ENCODE assay signal across 1 cellular context in genomic region chr1:201848230-201848629, GRCh38.
A peak's percentile ranks its signal among the peaks of the same experiment; 100 is the strongest.
TF ChIP-seq lines count a peak whose summit lies in the region.

No MANE protein-coding gene starts in this region.

TF ChIP-seq in liver, 16 proteins besides CTCF, POLR2A, EP300 and RAD21 (continued from another document):
- peak; percentile 78 for TF ChIP-seq ZBTB33 (IDR thresholded peaks at IDR 0.05)
